2 cellular contexts compared by ENCODE assay signal in genomic region chr17:67376892-67377726, GRCh38.
TF ChIP-seq lines count a peak whose summit lies in the region.

Gene PITPNC1 (plus strand): TSS chr17:67377281.

TF ChIP-seq in A549, 52 proteins besides CTCF, POLR2A, EP300 and RAD21 (continued from another document):
- TF ChIP-seq, protein P1, sequence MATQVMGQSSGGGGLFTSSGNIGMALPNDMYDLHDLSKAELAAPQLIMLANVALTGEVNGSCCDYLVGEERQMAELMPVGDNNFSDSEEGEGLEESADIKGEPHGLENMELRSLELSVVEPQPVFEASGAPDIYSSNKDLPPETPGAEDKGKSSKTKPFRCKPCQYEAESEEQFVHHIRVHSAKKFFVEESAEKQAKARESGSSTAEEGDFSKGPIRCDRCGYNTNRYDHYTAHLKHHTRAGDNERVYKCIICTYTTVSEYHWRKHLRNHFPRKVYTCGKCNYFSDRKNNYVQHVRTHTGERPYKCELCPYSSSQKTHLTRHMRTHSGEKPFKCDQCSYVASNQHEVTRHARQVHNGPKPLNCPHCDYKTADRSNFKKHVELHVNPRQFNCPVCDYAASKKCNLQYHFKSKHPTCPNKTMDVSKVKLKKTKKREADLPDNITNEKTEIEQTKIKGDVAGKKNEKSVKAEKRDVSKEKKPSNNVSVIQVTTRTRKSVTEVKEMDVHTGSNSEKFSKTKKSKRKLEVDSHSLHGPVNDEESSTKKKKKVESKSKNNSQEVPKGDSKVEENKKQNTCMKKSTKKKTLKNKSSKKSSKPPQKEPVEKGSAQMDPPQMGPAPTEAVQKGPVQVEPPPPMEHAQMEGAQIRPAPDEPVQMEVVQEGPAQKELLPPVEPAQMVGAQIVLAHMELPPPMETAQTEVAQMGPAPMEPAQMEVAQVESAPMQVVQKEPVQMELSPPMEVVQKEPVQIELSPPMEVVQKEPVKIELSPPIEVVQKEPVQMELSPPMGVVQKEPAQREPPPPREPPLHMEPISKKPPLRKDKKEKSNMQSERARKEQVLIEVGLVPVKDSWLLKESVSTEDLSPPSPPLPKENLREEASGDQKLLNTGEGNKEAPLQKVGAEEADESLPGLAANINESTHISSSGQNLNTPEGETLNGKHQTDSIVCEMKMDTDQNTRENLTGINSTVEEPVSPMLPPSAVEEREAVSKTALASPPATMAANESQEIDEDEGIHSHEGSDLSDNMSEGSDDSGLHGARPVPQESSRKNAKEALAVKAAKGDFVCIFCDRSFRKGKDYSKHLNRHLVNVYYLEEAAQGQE (IDR thresholded peaks at IDR 0.05): no peak
- TF ChIP-seq E2F6 (IDR thresholded peaks at IDR 0.05; ENCODE audit: borderline replicate concordance, low read depth): 0 out of 2 replicates have a peak, but pooled peaks have one; percentile 43
- TF ChIP-seq SMC3 (IDR thresholded peaks at IDR 0.05): 0 out of 3 replicates have a peak, but pooled peaks have one; percentile 8
- TF ChIP-seq JUN (IDR thresholded peaks at IDR 0.05): peak in 1 of 2 experiments; percentile 64; a peak in 3 of 5 replicates
- TF ChIP-seq, protein P2, sequence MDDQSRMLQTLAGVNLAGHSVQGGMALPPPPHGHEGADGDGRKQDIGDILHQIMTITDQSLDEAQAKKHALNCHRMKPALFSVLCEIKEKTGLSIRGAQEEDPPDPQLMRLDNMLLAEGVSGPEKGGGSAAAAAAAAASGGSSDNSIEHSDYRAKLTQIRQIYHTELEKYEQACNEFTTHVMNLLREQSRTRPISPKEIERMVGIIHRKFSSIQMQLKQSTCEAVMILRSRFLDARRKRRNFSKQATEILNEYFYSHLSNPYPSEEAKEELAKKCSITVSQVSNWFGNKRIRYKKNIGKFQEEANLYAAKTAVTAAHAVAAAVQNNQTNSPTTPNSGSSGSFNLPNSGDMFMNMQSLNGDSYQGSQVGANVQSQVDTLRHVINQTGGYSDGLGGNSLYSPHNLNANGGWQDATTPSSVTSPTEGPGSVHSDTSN (IDR thresholded peaks at IDR 0.05): no peak
- TF ChIP-seq NFE2L2 (conservative IDR thresholded peaks at IDR 0.05; ENCODE audit: low read length): no peak
- TF ChIP-seq CBX8 (IDR thresholded peaks at IDR 0.05): no peak
- TF ChIP-seq, protein P3, sequence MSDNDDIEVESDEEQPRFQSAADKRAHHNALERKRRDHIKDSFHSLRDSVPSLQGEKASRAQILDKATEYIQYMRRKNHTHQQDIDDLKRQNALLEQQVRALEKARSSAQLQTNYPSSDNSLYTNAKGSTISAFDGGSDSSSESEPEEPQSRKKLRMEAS (IDR thresholded peaks at IDR 0.05): peak; percentile 60
- TF ChIP-seq SREBF2 (IDR thresholded peaks at IDR 0.05): no peak

TF ChIP-seq in WTC11, 78 proteins besides CTCF, POLR2A, EP300 and RAD21 (continued from another document and continues in another):
- TF ChIP-seq ZNF532 (CRISPR knock-in tag; IDR thresholded peaks at IDR 0.05; ENCODE audit: borderline replicate concordance) (no peak), AR (CRISPR knock-in tag; IDR thresholded peaks at IDR 0.05) (no peak), ZBTB21 (CRISPR knock-in tag; IDR thresholded peaks at IDR 0.05; ENCODE audit: borderline replicate concordance) (peak; percentile 36; the same call in 1 of the 2 replicates), MYBL2 (CRISPR knock-in tag; IDR thresholded peaks at IDR 0.05) (peak; percentile 25; the same call in 1 of the 2 replicates), ZNF671 (CRISPR knock-in tag; IDR thresholded peaks at IDR 0.05) (no peak), TCF7 (CRISPR knock-in tag; IDR thresholded peaks at IDR 0.05; ENCODE audit: low read depth) (no peak), ZNF317 (CRISPR knock-in tag; IDR thresholded peaks at IDR 0.05; ENCODE audit: borderline replicate concordance, low read depth) (no peak), USF1 (CRISPR knock-in tag; IDR thresholded peaks at IDR 0.05) (no peak), PRDM15 (CRISPR knock-in tag; IDR thresholded peaks at IDR 0.05) (no peak), IRF2 (CRISPR knock-in tag; IDR thresholded peaks at IDR 0.05; ENCODE audit: borderline replicate concordance, low read depth) (no peak), SOX15 (CRISPR knock-in tag; IDR thresholded peaks at IDR 0.05) (no peak), ZNF425 (CRISPR knock-in tag; conservative IDR thresholded peaks at IDR 0.05) (no peak), ATF2 (CRISPR knock-in tag; IDR thresholded peaks at IDR 0.05; ENCODE audit: borderline replicate concordance, low read depth) (no peak), FOXJ3 (CRISPR knock-in tag; IDR thresholded peaks at IDR 0.05; ENCODE audit: borderline replicate concordance) (no peak), OVOL2 (CRISPR knock-in tag; IDR thresholded peaks at IDR 0.05; ENCODE audit: borderline replicate concordance) (no peak), NR1H2 (CRISPR knock-in tag; IDR thresholded peaks at IDR 0.05) (no peak), ZNF232 (CRISPR knock-in tag; IDR thresholded peaks at IDR 0.05) (0 out of 2 replicates have a peak, but pooled peaks have one; percentile 70), ATF1 (CRISPR knock-in tag; IDR thresholded peaks at IDR 0.05) (no peak), CREB1 (CRISPR knock-in tag; IDR thresholded peaks at IDR 0.05) (no peak), ZNF416 (CRISPR knock-in tag; IDR thresholded peaks at IDR 0.05) (no peak), NFE2L1 (CRISPR knock-in tag; IDR thresholded peaks at IDR 0.05) (peak; percentile 24; the same call in 1 of the 2 replicates), ZNF423 (CRISPR knock-in tag; IDR thresholded peaks at IDR 0.05) (no peak), GABPB1 (CRISPR knock-in tag; IDR thresholded peaks at IDR 0.05) (no peak)
- TF ChIP-seq, protein P4, sequence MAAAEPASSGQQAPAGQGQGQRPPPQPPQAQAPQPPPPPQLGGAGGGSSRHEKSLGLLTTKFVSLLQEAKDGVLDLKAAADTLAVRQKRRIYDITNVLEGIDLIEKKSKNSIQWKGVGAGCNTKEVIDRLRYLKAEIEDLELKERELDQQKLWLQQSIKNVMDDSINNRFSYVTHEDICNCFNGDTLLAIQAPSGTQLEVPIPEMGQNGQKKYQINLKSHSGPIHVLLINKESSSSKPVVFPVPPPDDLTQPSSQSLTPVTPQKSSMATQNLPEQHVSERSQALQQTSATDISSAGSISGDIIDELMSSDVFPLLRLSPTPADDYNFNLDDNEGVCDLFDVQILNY (CRISPR knock-in tag; IDR thresholded peaks at IDR 0.05): no peak; the same call in 1 of the 2 replicates
- TF ChIP-seq, protein P5, sequence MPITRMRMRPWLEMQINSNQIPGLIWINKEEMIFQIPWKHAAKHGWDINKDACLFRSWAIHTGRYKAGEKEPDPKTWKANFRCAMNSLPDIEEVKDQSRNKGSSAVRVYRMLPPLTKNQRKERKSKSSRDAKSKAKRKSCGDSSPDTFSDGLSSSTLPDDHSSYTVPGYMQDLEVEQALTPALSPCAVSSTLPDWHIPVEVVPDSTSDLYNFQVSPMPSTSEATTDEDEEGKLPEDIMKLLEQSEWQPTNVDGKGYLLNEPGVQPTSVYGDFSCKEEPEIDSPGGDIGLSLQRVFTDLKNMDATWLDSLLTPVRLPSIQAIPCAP (CRISPR knock-in tag; IDR thresholded peaks at IDR 0.05): no peak
- TF ChIP-seq, protein P3 (CRISPR knock-in tag; IDR thresholded peaks at IDR 0.05): peak; percentile 43; the same call in 1 of the 2 replicates
